ENCODE assay signal across 23 cellular contexts in genomic region chr3:65627102-65627501, GRCh38.
"Had no signal": no experiment of that assay in that cellular context is flagged by ENCODE, and none has a peak within 500 bp of the region (broad histone marks: within the 10 kb centered on the region; RNA-seq: fewer than 3 reads in every experiment).

No MANE protein-coding gene starts in this region.

- DNase-seq: activated B cell treated with CpG ODN at 0.5 μM for 24 hours; activated CD4-positive, alpha-beta memory T cell treated with anti-CD3 and anti-CD28 coated beads for 36 hours; activated CD4-positive, alpha-beta T cell treated with anti-CD3 and anti-CD28 coated beads for 4 hours; activated T-cell treated with anti-CD3 and anti-CD28 coated beads for 4 hours; amniotic stem cell; dorsolateral prefrontal cortex; heart left ventricle; kidney glomerular epithelial cell; left ventricle myocardium superior; natural killer cell; ovary; psoas muscle; right lobe of liver; small intestine; stimulated activated CD4-positive, alpha-beta T cell treated with anti-CD3 and anti-CD28 coated beads, Interleukin-15, amount 100 ng/mL, for 24 hours; stimulated activated CD4-positive, alpha-beta T cell treated with anti-CD3 and anti-CD28 coated beads, Interleukin-2, amount 100 ng/mL, for 48 hours; stomach had no signal

- H3K27me3 Mint-ChIP-seq: activated B cell treated with CpG ODN at 0.5 μM for 24 hours; activated CD4-positive, alpha-beta memory T cell treated with anti-CD3 and anti-CD28 coated beads for 36 hours; activated naive CD8-positive, alpha-beta T cell; memory B cell; type B pancreatic cell had no signal

- H3K4me3 Mint-ChIP-seq: activated B cell treated with CpG ODN at 0.5 μM for 24 hours; activated CD4-positive, alpha-beta memory T cell treated with anti-CD3 and anti-CD28 coated beads for 36 hours; activated naive CD8-positive, alpha-beta T cell; activated T-helper 1 cell treated with anti-CD3 and anti-CD28 coated beads, Interleukin-12 subunit alpha, Interleukin-12 subunit beta, Interleukin-2, Interleukin-4 antibody, amounts not matched to agents 30 ng/mL and 10 ng/mL and 1 ng/mL, durations not matched to agents 14 hours and 24 hours and 36 hours; memory B cell; natural killer cell; type B pancreatic cell had no signal

- H3K4me3 ChIP-seq: dorsolateral prefrontal cortex, gastroesophageal sphincter, heart left ventricle, ovary, psoas muscle, right lobe of liver, stomach had no signal

- H3K36me3 Mint-ChIP-seq: activated CD4-positive, alpha-beta memory T cell treated with anti-CD3 and anti-CD28 coated beads for 36 hours; activated naive CD8-positive, alpha-beta T cell; memory B cell; natural killer cell had no signal

- H3K27ac Mint-ChIP-seq: activated B cell treated with CpG ODN at 0.5 μM for 24 hours; activated CD4-positive, alpha-beta memory T cell treated with anti-CD3 and anti-CD28 coated beads for 36 hours; activated naive CD8-positive, alpha-beta T cell; activated T-helper 1 cell treated with anti-CD3 and anti-CD28 coated beads, Interleukin-12 subunit alpha, Interleukin-12 subunit beta, Interleukin-2, Interleukin-4 antibody, amounts not matched to agents 30 ng/mL and 10 ng/mL and 1 ng/mL, durations not matched to agents 14 hours and 24 hours and 36 hours; memory B cell; natural killer cell; type B pancreatic cell had no signal

- H3K27ac ChIP-seq: dorsolateral prefrontal cortex, epithelial cell of prostate, gastroesophageal sphincter, ovary, psoas muscle, right lobe of liver, stomach had no signal

- H3K4me1 Mint-ChIP-seq: activated B cell treated with CpG ODN at 0.5 μM for 24 hours, memory B cell, natural killer cell had no signal

- H3K36me3 ChIP-seq: gastroesophageal sphincter, heart left ventricle, ovary, right lobe of liver, stomach had no signal

- H3K9me3 Mint-ChIP-seq: activated B cell treated with CpG ODN at 0.5 μM for 24 hours; activated CD4-positive, alpha-beta memory T cell treated with anti-CD3 and anti-CD28 coated beads for 36 hours; type B pancreatic cell had no signal

- H3K9me3 ChIP-seq: gastroesophageal sphincter, heart left ventricle, ovary, psoas muscle, right lobe of liver, stomach had no signal

- H3K4me1 ChIP-seq: gastroesophageal sphincter, right lobe of liver, stomach had no signal
